Comparison of ENCODE assay signal across 1 cellular context in genomic region chr19:34316741-34317241, GRCh38.
TF ChIP-seq lines count a peak whose summit lies in the region.

No MANE protein-coding gene starts in this region.

TF ChIP-seq in IMR-90, 13 proteins besides CTCF, POLR2A, EP300 and RAD21 (continued from another document):
- TF ChIP-seq, protein P1, sequence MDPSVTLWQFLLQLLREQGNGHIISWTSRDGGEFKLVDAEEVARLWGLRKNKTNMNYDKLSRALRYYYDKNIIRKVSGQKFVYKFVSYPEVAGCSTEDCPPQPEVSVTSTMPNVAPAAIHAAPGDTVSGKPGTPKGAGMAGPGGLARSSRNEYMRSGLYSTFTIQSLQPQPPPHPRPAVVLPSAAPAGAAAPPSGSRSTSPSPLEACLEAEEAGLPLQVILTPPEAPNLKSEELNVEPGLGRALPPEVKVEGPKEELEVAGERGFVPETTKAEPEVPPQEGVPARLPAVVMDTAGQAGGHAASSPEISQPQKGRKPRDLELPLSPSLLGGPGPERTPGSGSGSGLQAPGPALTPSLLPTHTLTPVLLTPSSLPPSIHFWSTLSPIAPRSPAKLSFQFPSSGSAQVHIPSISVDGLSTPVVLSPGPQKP (IDR thresholded peaks at IDR 0.05; ENCODE audit: borderline replicate concordance, low read depth, low read length) = no peak
- TF ChIP-seq MAZ (IDR thresholded peaks at IDR 0.05; ENCODE audit: borderline replicate concordance, low read depth, low read length) (no peak), FOS (IDR thresholded peaks at IDR 0.05; ENCODE audit: low read depth, low read length) (peak; percentile 27; the same call in 1 of the 2 replicates), CEBPB (IDR thresholded peaks at IDR 0.05; ENCODE audit: low read depth, low read length) (no peak), RFX5 (IDR thresholded peaks at IDR 0.05; ENCODE audit: low read depth, low read length) (no peak), SMC3 (IDR thresholded peaks at IDR 0.05; ENCODE audit: low read depth, low read length) (no peak), NFE2L2 (IDR thresholded peaks at IDR 0.05; ENCODE audit: low read depth, low read length) (no peak), MXI1 (IDR thresholded peaks at IDR 0.05; ENCODE audit: borderline replicate concordance, low read depth, low read length) (no peak), CHD1 (IDR thresholded peaks at IDR 0.05; ENCODE audit: low read depth, low read length) (no peak), BHLHE40 (IDR thresholded peaks at IDR 0.05; ENCODE audit: low read depth, low read length) (0 out of 2 replicates have a peak, but pooled peaks have one; percentile 7)
- TF ChIP-seq, protein P2, sequence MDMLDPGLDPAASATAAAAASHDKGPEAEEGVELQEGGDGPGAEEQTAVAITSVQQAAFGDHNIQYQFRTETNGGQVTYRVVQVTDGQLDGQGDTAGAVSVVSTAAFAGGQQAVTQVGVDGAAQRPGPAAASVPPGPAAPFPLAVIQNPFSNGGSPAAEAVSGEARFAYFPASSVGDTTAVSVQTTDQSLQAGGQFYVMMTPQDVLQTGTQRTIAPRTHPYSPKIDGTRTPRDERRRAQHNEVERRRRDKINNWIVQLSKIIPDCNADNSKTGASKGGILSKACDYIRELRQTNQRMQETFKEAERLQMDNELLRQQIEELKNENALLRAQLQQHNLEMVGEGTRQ (IDR thresholded peaks at IDR 0.05; ENCODE audit: low read depth, low read length) = no peak
TF ChIP-seq in IMR-90: peak in this region for 2.
